ENCODE assay signal across 23 cellular contexts in genomic region chr5:123147741-123148140, GRCh38. TPM values are rescaled to one million over a fixed set of nuclear protein-coding genes. Genes with fewer than 3 reads are reported as not detected.
"Had no signal": no experiment of that assay in that cellular context is flagged by ENCODE, and none has a peak within 500 bp of the region (broad histone marks: within the 10 kb centered on the region; RNA-seq: fewer than 3 reads in every experiment).

No MANE protein-coding gene starts in this region.

- FAIRE-seq: frontal cortex, keratinocyte, pancreas had no signal

- H3K36me3 ChIP-seq: lower lobe of right lung, neutrophil, pancreas, right lobe of liver, suprapubic skin, tibial nerve, upper lobe of left lung, uterus had no signal

- H3K27ac ChIP-seq: lower lobe of right lung, neutrophil, pancreas, right lobe of liver, suprapubic skin, tibial nerve, upper lobe of left lung, uterus had no signal

- ATAC-seq: effector memory CD8-positive, alpha-beta T cell; left ventricle myocardium superior; lower lobe of right lung; mucosa of descending colon; natural killer cell treated with Interleukin-12 subunit alpha and Interleukin-12 subunit beta and Interleukin-15 and Interleukin-18, amount 100 ng/mL, for 72 hours; pancreas; right lobe of liver; stimulated activated naive CD8-positive, alpha-beta T cell treated with anti-CD3 and anti-CD28 coated beads, Interleukin-15, amount 100 ng/mL, for 72 hours had no signal

- H3K4me1 ChIP-seq: lower lobe of right lung, pancreas, right lobe of liver, suprapubic skin, tibial nerve, upper lobe of left lung, uterus had no signal

- H3K9me3 ChIP-seq: lower lobe of right lung, mucosa of descending colon, neutrophil, pancreas, right lobe of liver, suprapubic skin, tibial nerve, upper lobe of left lung, uterus had no signal

- DNase-seq: cortex of kidney; effector memory CD8-positive, alpha-beta T cell; left ventricle myocardium superior; lower lobe of right lung; mucosa of descending colon; naive B cell; pancreas; right lobe of liver; stimulated activated CD4-positive, alpha-beta T cell treated with anti-CD3 and anti-CD28 coated beads, Interleukin-12 subunit alpha, Interleukin-12 subunit beta, amount 100 ng/mL, for 4 hours; stimulated activated CD4-positive, alpha-beta T cell treated with anti-CD3 and anti-CD28 coated beads, Interleukin-1b, Interleukin-23, amount 100 ng/mL, for 48 hours; stimulated activated CD4-positive, alpha-beta T cell treated with anti-CD3 and anti-CD28 coated beads, Interleukin-4, amount 100 ng/mL, for 1 hour; stimulated activated CD8-positive, alpha-beta memory T cell treated with anti-CD3 and anti-CD28 coated beads, Interleukin-4, amount 100 ng/mL, for 48 hours; stimulated activated naive CD4-positive, alpha-beta T cell; stimulated activated naive CD8-positive, alpha-beta T cell treated with anti-CD3 and anti-CD28 coated beads, Interleukin-15, amount 100 ng/mL, for 72 hours; upper lobe of left lung; uterus had no signal

- H3K4me3 ChIP-seq: lower lobe of right lung, mucosa of descending colon, pancreas, right lobe of liver, smooth muscle cell, suprapubic skin, tibial nerve, upper lobe of left lung, uterus had no signal

- H3K4me2 ChIP-seq: smooth muscle cell had no signal

- H3K27me3 ChIP-seq: pancreas, right lobe of liver, suprapubic skin, tibial nerve, upper lobe of left lung, uterus had no signal

RNA-seq across cellular contexts. Expression of gene PRDM6, which starts 58.7 kb away (rescaled TPM):
- total RNA-seq: natural killer cell treated with Interleukin-12 subunit alpha and Interleukin-12 subunit beta and Interleukin-15 and Interleukin-18, amount 100 ng/mL, for 72 hours had no signal
